8 cellular contexts compared by ENCODE assay signal in genomic region chr19:34365463-34366401, GRCh38. TPM values are rescaled to one million over a fixed set of nuclear protein-coding genes. Genes with fewer than 3 reads are reported as not detected.
DNase-seq lines count a peak whose midpoint lies in the region; ATAC-seq, FAIRE-seq and TF ChIP-seq lines count a peak whose summit lies in the region.

No MANE protein-coding gene starts in this region.

- no peaks in the 10 kb centered on the region for H3K9me1 ChIP-seq in keratinocyte (ENCODE audit: control insufficient read depth, extremely low read depth, insufficient read depth, low read length)

- H2AFZ ChIP-seq in keratinocyte (ENCODE audit: control insufficient read depth, low read length) = peak overlapping the region; percentile 72

- peak overlapping the region; percentile 20 for H3K27ac Mint-ChIP-seq in central memory CD8-positive, alpha-beta T cell (ENCODE audit: low read depth)

- H3K9me3 ChIP-seq in Peyer's patch (no peaks in the 10 kb centered on the region), keratinocyte (ENCODE audit: control insufficient read depth, low read depth, low read length) (no peaks in the 10 kb centered on the region), spleen (no peaks in the 10 kb centered on the region)

- peaks cover 35% of the 10 kb centered on the region for H3K79me2 ChIP-seq in keratinocyte (ENCODE audit: control insufficient read depth, insufficient read depth, low read length)

- peak overlapping the region; percentile 93 for H3K4me3 Mint-ChIP-seq in central memory CD8-positive, alpha-beta T cell

- TF ChIP-seq POLR2A in Peyer's patch (IDR thresholded peaks at IDR 0.05) = no peak
- no peak for TF ChIP-seq POLR2A in spleen (IDR thresholded peaks at IDR 0.05)

- dilution Hi-C loops in keratinocyte (cut with MboI; ENCODE audit: extremely low pct_ligation_motif_present, low sequenced_read_pairs) = no loop called here

- H3K27me3 Mint-ChIP-seq in central memory CD8-positive, alpha-beta T cell = no peaks in the 10 kb centered on the region

- 6 to 12% (median 8%) methylated on average over 20 to 45 of the region's 45 CpGs for WGBS in spleen, 5 donors

- FAIRE-seq in keratinocyte (lab: Jason Lieb, UNC) = no peak

- intact Hi-C loops in spleen (cut with DNase I; ENCODE audit: low total_unique reads) = no loop called here

- DNase-seq in EH (ENCODE audit: low read depth) = peak; percentile 51
- peak in 2 of 3 donors; percentile 63 to 71 for DNase-seq in Peyer's patch
- DNase-seq in central memory CD8-positive, alpha-beta T cell (ENCODE audit: low spot score in 2 of 2) = no peak
- no peak for DNase-seq in keratinocyte (ENCODE audit: low read depth, low spot score)
- peak; percentile 86 for DNase-seq in spleen
- no peak for DNase-seq in kidney glomerular epithelial cell (lab: John Stamatoyannopoulos, UW)

- H3K36me3 ChIP-seq in Peyer's patch (peaks cover 0 to 42% (median 0%) of the 10 kb centered on the region in 3 donors), keratinocyte (ENCODE audit: control insufficient read depth in 2 of 2, extremely low read depth in 1 of 2, insufficient read depth in 2 of 2, low read length in 2 of 2) (peaks cover 19 to 20% of the 10 kb centered on the region in 2 experiments), spleen (peaks cover 0 to 43% (median 36%) of the 10 kb centered on the region in 6 donors)

- peaks cover 38% of the 10 kb centered on the region for H3K4me1 Mint-ChIP-seq in central memory CD8-positive, alpha-beta T cell

- H3K9me3 Mint-ChIP-seq in central memory CD8-positive, alpha-beta T cell = no peaks in the 10 kb centered on the region

- H4K20me1 ChIP-seq in keratinocyte (ENCODE audit: control insufficient read depth, extremely low read depth, insufficient read depth, low read length) = no peaks in the 10 kb centered on the region

- H3K27ac ChIP-seq in Peyer's patch (peak overlapping the region; percentile 81 to 90 (median 86)), keratinocyte (ENCODE audit: control insufficient read depth, insufficient read depth, low read length) (peak overlapping the region; percentile 57), spleen (peak overlapping the region; percentile 74 to 92 (median 86))

- H3K4me2 ChIP-seq in keratinocyte (ENCODE audit: control insufficient read depth, extremely low read depth, insufficient read depth, low read depth, low read length) = peak overlapping the region; percentile 77

- ATAC-seq in HG02763 (IDR thresholded peaks at IDR 0.05; ENCODE audit: unreplicated experiment) (peak; percentile 11), HG03469 (IDR thresholded peaks at IDR 0.05; ENCODE audit: unreplicated experiment) (no peak)
- no peak for ATAC-seq in central memory CD8-positive, alpha-beta T cell (replicated peaks; ENCODE audit: extremely low read depth, poor library complexity, severe bottlenecking)

- peaks cover 24% of the 10 kb centered on the region for H3K36me3 Mint-ChIP-seq in central memory CD8-positive, alpha-beta T cell (ENCODE audit: insufficient read depth)

- H3K4me3 ChIP-seq in Peyer's patch = peak overlapping the region; percentile 83 to 100 (median 98)
- H3K4me3 ChIP-seq in keratinocyte (ENCODE audit: control insufficient read depth in 2 of 3, extremely low read depth in 1 of 3, insufficient read depth in 2 of 3, low read depth in 1 of 3, low read length in 3 of 3) = peak overlapping the region; percentile 64 to 94 (median 81)
- H3K4me3 ChIP-seq in spleen = peak overlapping the region; percentile 82 to 100 (median 98)

- H3K27me3 ChIP-seq in Peyer's patch (no peaks in the 10 kb centered on the region), keratinocyte (ENCODE audit: control insufficient read depth, extremely low read depth, insufficient read depth, low read length) (no peaks in the 10 kb centered on the region), spleen (replicated peaks in 1 of 7) (no peaks in the 10 kb centered on the region)

- TF ChIP-seq CTCF in Peyer's patch (IDR thresholded peaks at IDR 0.05) = no peak
- TF ChIP-seq CTCF in keratinocyte (optimal IDR thresholded peaks at IDR 0.05 in 1 of 3, IDR thresholded peaks at IDR 0.05 in 1 of 3, conservative IDR thresholded peaks at IDR 0.05 in 1 of 3; ENCODE audit: extremely low read depth in 1 of 3, insufficient read depth in 2 of 3, low read length in 3 of 3) = no peak
- TF ChIP-seq CTCF in spleen (IDR thresholded peaks at IDR 0.05 in 8 of 11, conservative IDR thresholded peaks at IDR 0.05 in 3 of 11) = no peak

- H3K4me1 ChIP-seq in Peyer's patch = peaks cover 0 to 27% (median 7%) of the 10 kb centered on the region in 4 donors
- peaks cover 18% of the 10 kb centered on the region for H3K4me1 ChIP-seq in keratinocyte (ENCODE audit: control insufficient read depth, extremely low read depth, insufficient read depth, low read length)
- H3K4me1 ChIP-seq in spleen = peaks cover 11 to 56% (median 32%) of the 10 kb centered on the region in 6 donors

- H3K9ac ChIP-seq in keratinocyte (ENCODE audit: control insufficient read depth, extremely low read depth, insufficient read depth, low read length) = peak overlapping the region; percentile 82

RNA-seq across cellular contexts. Expression of gene GPI, which starts 0.7 kb away (rescaled TPM):
- total RNA-seq in Peyer's patch (100 to 1,000 TPM; 191 to 292 (median 234) TPM), spleen (100 to 1,000 TPM in 6 of 7 donors, 10 to 100 TPM in 1; 96.6 to 257 (median 171) TPM)
- polyA plus RNA-seq in keratinocyte (59.9 to 244 TPM (median 123 TPM) in 3 replicates), spleen (10 to 100 TPM; 57.5 to 76.9 (median 63.7) TPM)
- 105 TPM for polyA plus RNA-seq in keratinocyte (2011; ENCODE audit: low read depth)
- 143 and 202 TPM in 2 replicates for polyA plus RNA-seq in keratinocyte (2011; cell fraction: cytosol; rRNA removed)
- polyA plus RNA-seq in keratinocyte (2011; cell fraction: nucleus; rRNA removed) = 131 and 136 TPM in 2 replicates
- 149 and 264 TPM in 2 replicates for polyA plus RNA-seq in keratinocyte (2012; ENCODE audit: low replicate concordance)
- polyA minus RNA-seq in keratinocyte = 202 to 525 TPM (median 238 TPM) in 3 replicates
- polyA minus RNA-seq in keratinocyte (2011; cell fraction: cytosol; rRNA and poly(A)+ RNA removed) = 274 TPM
- 117 and 148 TPM in 2 replicates for polyA minus RNA-seq in keratinocyte (2011; cell fraction: nucleus; rRNA and poly(A)+ RNA removed)

RNA-seq across cellular contexts. Expression of gene PDCD2L, which starts 38.5 kb away (rescaled TPM):
- total RNA-seq in Peyer's patch = 10 to 100 TPM in 2 of 4 donors, 1 to 10 TPM in 2; 8.6 to 14.0 (median 10.3) TPM
- 16.0 to 23.8 TPM (median 22.0 TPM) in 3 replicates for polyA plus RNA-seq in keratinocyte
- 5.6 TPM for polyA plus RNA-seq in keratinocyte (2011; ENCODE audit: low read depth)
- polyA plus RNA-seq in keratinocyte (2011; cell fraction: cytosol; rRNA removed) = 19.1 and 21.7 TPM in 2 replicates
- polyA plus RNA-seq in keratinocyte (2011; cell fraction: nucleus; rRNA removed) = 12.3 and 14.5 TPM in 2 replicates
- 14.3 and 17.7 TPM in 2 replicates for polyA plus RNA-seq in keratinocyte (2012; ENCODE audit: low replicate concordance)
- polyA minus RNA-seq in keratinocyte = 14.6 to 19.9 TPM (median 17.1 TPM) in 3 replicates
- 8.4 TPM for polyA minus RNA-seq in keratinocyte (2011; cell fraction: cytosol; rRNA and poly(A)+ RNA removed)
- polyA minus RNA-seq in keratinocyte (2011; cell fraction: nucleus; rRNA and poly(A)+ RNA removed) = 5.0 and 5.4 TPM in 2 replicates
- 10 to 100 TPM in 4 of 7 donors, 1 to 10 TPM in 3; 5.2 to 19.7 (median 10.7) TPM for total RNA-seq in spleen
- polyA plus RNA-seq in spleen = 10 to 100 TPM; 11.1 to 13.3 (median 12.8) TPM

Comparison
In these comparisons a context has a peak if more than half of its experiments do, and no peak if none do; other contexts are left out.
1. DNase-seq: peak in EH (single experiment), Peyer's patch (2 of 3) and spleen (single experiment); none in central memory CD8-positive, alpha-beta T cell (0 of 2), keratinocyte (single experiment) and kidney glomerular epithelial cell (single experiment).
2. Peak in every context shown above with its lines, with median percentiles within 50 percentile points of each other: H3K27ac ChIP-seq and H3K4me3 ChIP-seq.